Comparison of ENCODE assay signal across 1 cellular context in genomic region chr2:169853041-169853668, GRCh38.
A peak's percentile ranks its signal among the peaks of the same experiment; 100 is the strongest.
TF ChIP-seq lines count a peak whose summit lies in the region.

No MANE protein-coding gene starts in this region.

TF ChIP-seq in K562, 482 proteins besides CTCF, POLR2A, EP300 and RAD21:
- peak; percentile 46; the same call in 1 of the 2 replicates for TF ChIP-seq SMARCA4 (IDR thresholded peaks at IDR 0.05)
- TF ChIP-seq HDAC2 (IDR thresholded peaks at IDR 0.05): 0 out of 2 replicates have a peak, but pooled peaks have one; percentile 34
- TF ChIP-seq SMARCE1 (IDR thresholded peaks at IDR 0.05): peak; percentile 52; the same call in 1 of the 2 replicates
- TF ChIP-seq BCOR (IDR thresholded peaks at IDR 0.05): peak; percentile 57; the same call in 1 of the 2 replicates
- TF ChIP-seq SPI1 (IDR thresholded peaks at IDR 0.05; ENCODE audit: borderline replicate concordance, low read depth, low read length): 0 out of 2 replicates have a peak, but pooled peaks have one; percentile 49
- no peak for TF ChIP-seq ATF4 (CRISPR knock-in tag; IDR thresholded peaks at IDR 0.05)
- TF ChIP-seq NCOA4 (IDR thresholded peaks at IDR 0.05; ENCODE audit: partially characterized antibody): peak; percentile 39
- peak; percentile 41; the same call in 1 of the 2 replicates for TF ChIP-seq EHMT2 (IDR thresholded peaks at IDR 0.05)
- peak; percentile 39; the same call in 1 of the 2 replicates for TF ChIP-seq PHB2 (IDR thresholded peaks at IDR 0.05; ENCODE audit: low read depth)
- TF ChIP-seq ZNF512 (tag; IDR thresholded peaks at IDR 0.05): no peak
- peak in 1 of 2 experiments; percentile 55; a peak in 2 of 4 replicates for TF ChIP-seq HDAC1 (IDR thresholded peaks at IDR 0.05)
- peak; percentile 45; the same call in 1 of the 2 replicates for TF ChIP-seq CC2D1A (IDR thresholded peaks at IDR 0.05)
- TF ChIP-seq CXXC5 (CRISPR knock-in tag; IDR thresholded peaks at IDR 0.05): peak; percentile 12; the same call in 1 of the 2 replicates
- peak; percentile 49; the same call in 1 of the 2 replicates for TF ChIP-seq ZEB2 (IDR thresholded peaks at IDR 0.05)
- no peak for TF ChIP-seq ZC3H11A (IDR thresholded peaks at IDR 0.05; ENCODE audit: low read depth, low read length)
- TF ChIP-seq DPF2 (IDR thresholded peaks at IDR 0.05): peak; percentile 71; the same call in 1 of the 2 replicates
- TF ChIP-seq HMBOX1 (IDR thresholded peaks at IDR 0.05): peak; percentile 92
- TF ChIP-seq MTA1 (IDR thresholded peaks at IDR 0.05; ENCODE audit: borderline replicate concordance): peak; percentile 75
- TF ChIP-seq MTA2 (IDR thresholded peaks at IDR 0.05; ENCODE audit: low read depth): 0 out of 2 replicates have a peak, but pooled peaks have one; percentile 31
- no peak for TF ChIP-seq ZNF407 (IDR thresholded peaks at IDR 0.05; ENCODE audit: low read depth)
- 0 out of 4 replicates have a peak, but pooled peaks of 1 of the 2 experiments have one; percentile 43 for TF ChIP-seq MLLT1 (IDR thresholded peaks at IDR 0.05)
- TF ChIP-seq CEBPB (tag; IDR thresholded peaks at IDR 0.05): no peak
